Comparison of ENCODE assay signal across 2 cellular contexts in the genomic region with DNA sequence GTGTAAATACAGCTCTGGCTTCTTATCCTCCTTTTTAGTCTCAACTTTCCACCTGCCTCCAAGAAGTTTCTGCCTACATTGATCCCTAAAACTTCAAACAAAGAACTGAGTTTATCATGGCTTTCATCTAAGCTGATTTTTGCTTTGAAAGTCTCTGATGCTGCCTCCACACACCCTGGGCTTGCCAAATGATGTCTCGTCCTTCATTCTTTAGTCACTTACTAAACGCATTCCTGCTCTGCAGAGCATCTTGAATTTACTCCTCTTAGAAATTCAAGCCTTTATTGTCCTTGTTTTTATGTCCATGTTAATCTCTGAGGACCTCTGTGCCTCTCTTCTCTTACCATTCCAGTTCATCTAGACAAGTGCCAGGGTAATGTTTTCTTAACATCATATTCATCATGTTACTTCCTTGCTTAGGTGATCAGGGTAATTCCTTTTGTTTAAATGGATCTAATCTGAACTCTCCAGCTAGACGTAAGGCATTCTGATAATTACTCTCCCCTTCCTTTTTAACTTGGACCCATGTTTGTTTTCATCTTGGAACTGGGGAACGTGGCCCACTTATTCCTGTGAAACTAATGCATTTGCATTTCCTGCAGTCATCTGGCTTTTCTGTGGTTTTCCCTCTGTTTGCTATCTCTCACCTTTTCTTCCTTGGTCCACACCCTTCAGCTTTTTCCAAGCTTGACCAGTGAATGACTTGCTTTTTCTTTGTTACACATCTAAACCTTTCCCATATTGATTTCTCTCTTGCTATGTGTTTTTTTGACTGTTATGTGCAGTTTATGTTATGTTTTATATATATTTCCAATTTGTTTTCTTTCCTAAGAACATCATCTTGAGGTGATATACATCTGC.
TF ChIP-seq lines count a peak whose summit lies in the region.

No MANE protein-coding gene starts in this region.

TF ChIP-seq in K562, 482 proteins besides CTCF, POLR2A, EP300 and RAD21 (continues in another document):
- TF ChIP-seq CBX3 (IDR thresholded peaks at IDR 0.05; ENCODE audit: borderline replicate concordance in 1 of 2, low read length in 2 of 2) (no peak), C11orf30 (IDR thresholded peaks at IDR 0.05; ENCODE audit: low read depth) (peak; percentile 44; the same call in 1 of the 2 replicates), MYC (IDR thresholded peaks at IDR 0.05; ENCODE audit: low read depth, low read length) (no peak), MYC (CRISPR knock-in tag; IDR thresholded peaks at IDR 0.05; ENCODE audit: borderline replicate concordance, low read depth) (no peak), ZNF174 (CRISPR knock-in tag; IDR thresholded peaks at IDR 0.05) (no peak), PURB (CRISPR knock-in tag; IDR thresholded peaks at IDR 0.05; ENCODE audit: low read depth) (no peak), SREBF1 (IDR thresholded peaks at IDR 0.05; ENCODE audit: borderline replicate concordance, low read depth, low read length) (no peak), NFE2 (IDR thresholded peaks at IDR 0.05; ENCODE audit: low read depth) (peak; percentile 61)
- TF ChIP-seq, protein P1, sequence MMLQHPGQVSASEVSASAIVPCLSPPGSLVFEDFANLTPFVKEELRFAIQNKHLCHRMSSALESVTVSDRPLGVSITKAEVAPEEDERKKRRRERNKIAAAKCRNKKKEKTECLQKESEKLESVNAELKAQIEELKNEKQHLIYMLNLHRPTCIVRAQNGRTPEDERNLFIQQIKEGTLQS (IDR thresholded peaks at IDR 0.05): no peak
- TF ChIP-seq, protein P1 (CRISPR knock-in tag; conservative IDR thresholded peaks at IDR 0.05): no peak
- TF ChIP-seq, protein P2, sequence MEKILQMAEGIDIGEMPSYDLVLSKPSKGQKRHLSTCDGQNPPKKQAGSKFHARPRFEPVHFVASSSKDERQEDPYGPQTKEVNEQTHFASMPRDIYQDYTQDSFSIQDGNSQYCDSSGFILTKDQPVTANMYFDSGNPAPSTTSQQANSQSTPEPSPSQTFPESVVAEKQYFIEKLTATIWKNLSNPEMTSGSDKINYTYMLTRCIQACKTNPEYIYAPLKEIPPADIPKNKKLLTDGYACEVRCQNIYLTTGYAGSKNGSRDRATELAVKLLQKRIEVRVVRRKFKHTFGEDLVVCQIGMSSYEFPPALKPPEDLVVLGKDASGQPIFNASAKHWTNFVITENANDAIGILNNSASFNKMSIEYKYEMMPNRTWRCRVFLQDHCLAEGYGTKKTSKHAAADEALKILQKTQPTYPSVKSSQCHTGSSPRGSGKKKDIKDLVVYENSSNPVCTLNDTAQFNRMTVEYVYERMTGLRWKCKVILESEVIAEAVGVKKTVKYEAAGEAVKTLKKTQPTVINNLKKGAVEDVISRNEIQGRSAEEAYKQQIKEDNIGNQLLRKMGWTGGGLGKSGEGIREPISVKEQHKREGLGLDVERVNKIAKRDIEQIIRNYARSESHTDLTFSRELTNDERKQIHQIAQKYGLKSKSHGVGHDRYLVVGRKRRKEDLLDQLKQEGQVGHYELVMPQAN (IDR thresholded peaks at IDR 0.05; ENCODE audit: borderline replicate concordance): no peak
- TF ChIP-seq, protein P3, sequence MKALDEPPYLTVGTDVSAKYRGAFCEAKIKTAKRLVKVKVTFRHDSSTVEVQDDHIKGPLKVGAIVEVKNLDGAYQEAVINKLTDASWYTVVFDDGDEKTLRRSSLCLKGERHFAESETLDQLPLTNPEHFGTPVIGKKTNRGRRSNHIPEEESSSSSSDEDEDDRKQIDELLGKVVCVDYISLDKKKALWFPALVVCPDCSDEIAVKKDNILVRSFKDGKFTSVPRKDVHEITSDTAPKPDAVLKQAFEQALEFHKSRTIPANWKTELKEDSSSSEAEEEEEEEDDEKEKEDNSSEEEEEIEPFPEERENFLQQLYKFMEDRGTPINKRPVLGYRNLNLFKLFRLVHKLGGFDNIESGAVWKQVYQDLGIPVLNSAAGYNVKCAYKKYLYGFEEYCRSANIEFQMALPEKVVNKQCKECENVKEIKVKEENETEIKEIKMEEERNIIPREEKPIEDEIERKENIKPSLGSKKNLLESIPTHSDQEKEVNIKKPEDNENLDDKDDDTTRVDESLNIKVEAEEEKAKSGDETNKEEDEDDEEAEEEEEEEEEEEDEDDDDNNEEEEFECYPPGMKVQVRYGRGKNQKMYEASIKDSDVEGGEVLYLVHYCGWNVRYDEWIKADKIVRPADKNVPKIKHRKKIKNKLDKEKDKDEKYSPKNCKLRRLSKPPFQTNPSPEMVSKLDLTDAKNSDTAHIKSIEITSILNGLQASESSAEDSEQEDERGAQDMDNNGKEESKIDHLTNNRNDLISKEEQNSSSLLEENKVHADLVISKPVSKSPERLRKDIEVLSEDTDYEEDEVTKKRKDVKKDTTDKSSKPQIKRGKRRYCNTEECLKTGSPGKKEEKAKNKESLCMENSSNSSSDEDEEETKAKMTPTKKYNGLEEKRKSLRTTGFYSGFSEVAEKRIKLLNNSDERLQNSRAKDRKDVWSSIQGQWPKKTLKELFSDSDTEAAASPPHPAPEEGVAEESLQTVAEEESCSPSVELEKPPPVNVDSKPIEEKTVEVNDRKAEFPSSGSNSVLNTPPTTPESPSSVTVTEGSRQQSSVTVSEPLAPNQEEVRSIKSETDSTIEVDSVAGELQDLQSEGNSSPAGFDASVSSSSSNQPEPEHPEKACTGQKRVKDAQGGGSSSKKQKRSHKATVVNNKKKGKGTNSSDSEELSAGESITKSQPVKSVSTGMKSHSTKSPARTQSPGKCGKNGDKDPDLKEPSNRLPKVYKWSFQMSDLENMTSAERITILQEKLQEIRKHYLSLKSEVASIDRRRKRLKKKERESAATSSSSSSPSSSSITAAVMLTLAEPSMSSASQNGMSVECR (CRISPR knock-in tag; IDR thresholded peaks at IDR 0.05): no peak
- TF ChIP-seq, protein P4, sequence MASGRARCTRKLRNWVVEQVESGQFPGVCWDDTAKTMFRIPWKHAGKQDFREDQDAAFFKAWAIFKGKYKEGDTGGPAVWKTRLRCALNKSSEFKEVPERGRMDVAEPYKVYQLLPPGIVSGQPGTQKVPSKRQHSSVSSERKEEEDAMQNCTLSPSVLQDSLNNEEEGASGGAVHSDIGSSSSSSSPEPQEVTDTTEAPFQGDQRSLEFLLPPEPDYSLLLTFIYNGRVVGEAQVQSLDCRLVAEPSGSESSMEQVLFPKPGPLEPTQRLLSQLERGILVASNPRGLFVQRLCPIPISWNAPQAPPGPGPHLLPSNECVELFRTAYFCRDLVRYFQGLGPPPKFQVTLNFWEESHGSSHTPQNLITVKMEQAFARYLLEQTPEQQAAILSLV (tag; IDR thresholded peaks at IDR 0.05): no peak
- TF ChIP-seq, protein P5, sequence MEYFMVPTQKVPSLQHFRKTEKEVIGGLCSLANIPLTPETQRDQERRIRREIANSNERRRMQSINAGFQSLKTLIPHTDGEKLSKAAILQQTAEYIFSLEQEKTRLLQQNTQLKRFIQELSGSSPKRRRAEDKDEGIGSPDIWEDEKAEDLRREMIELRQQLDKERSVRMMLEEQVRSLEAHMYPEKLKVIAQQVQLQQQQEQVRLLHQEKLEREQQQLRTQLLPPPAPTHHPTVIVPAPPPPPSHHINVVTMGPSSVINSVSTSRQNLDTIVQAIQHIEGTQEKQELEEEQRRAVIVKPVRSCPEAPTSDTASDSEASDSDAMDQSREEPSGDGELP (CRISPR knock-in tag; IDR thresholded peaks at IDR 0.05; ENCODE audit: borderline replicate concordance): no peak

TF ChIP-seq in GM12891, 5 proteins besides CTCF, POLR2A, EP300 and RAD21:
- TF ChIP-seq POU2F2 (IDR thresholded peaks at IDR 0.05; ENCODE audit: low read depth, low read length) (no peak), PAX5 (IDR thresholded peaks at IDR 0.05; ENCODE audit: insufficient read depth, low read length, severe bottlenecking) (no peak), TAF1 (IDR thresholded peaks at IDR 0.05; ENCODE audit: low read depth, low read length) (no peak), SPI1 (IDR thresholded peaks at IDR 0.05; ENCODE audit: low read depth, low read length) (no peak), POLR2AphosphoS5 (IDR thresholded peaks at IDR 0.05; ENCODE audit: low read depth, low read length) (no peak)
